In genomic region chr6:151577257-151577656, GRCh38 we compare ENCODE assay signal across 13 cellular contexts.
"Had no signal": no experiment of that assay in that cellular context is flagged by ENCODE, and none has a peak within 500 bp of the region (broad histone marks: within the 10 kb centered on the region; RNA-seq: fewer than 3 reads in every experiment).

No MANE protein-coding gene starts in this region.

- DNase-seq: esophagus squamous epithelium; heart right ventricle; left cardiac atrium; left ventricle myocardium inferior; lower lobe of right lung; stimulated activated CD4-positive, alpha-beta T cell treated with anti-CD3 and anti-CD28 coated beads, Interleukin-4, amount 100 ng/mL, for 1 hour; stimulated activated CD8-positive, alpha-beta memory T cell treated with anti-CD3 and anti-CD28 coated beads, Interleukin-4, amount 100 ng/mL, for 48 hours; tibial artery; uterus had no signal

- H3K4me3 ChIP-seq: esophagus squamous epithelium, heart right ventricle, left ventricle myocardium inferior, lower lobe of right lung, tibial artery, upper lobe of left lung, uterus had no signal

- H3K27ac ChIP-seq: esophagus squamous epithelium, heart right ventricle, left ventricle myocardium inferior, lower lobe of right lung, neutrophil, tibial artery, upper lobe of left lung, uterus had no signal

- H3K27me3 ChIP-seq: esophagus squamous epithelium, neutrophil, tibial artery, upper lobe of left lung, uterus had no signal

- H3K36me3 ChIP-seq: esophagus squamous epithelium, heart right ventricle, left ventricle myocardium inferior, lower lobe of right lung, neutrophil, tibial artery, upper lobe of left lung, uterus had no signal

- H3K4me1 ChIP-seq: esophagus squamous epithelium, heart right ventricle, left ventricle myocardium inferior, lower lobe of right lung, tibial artery, upper lobe of left lung, uterus had no signal

- H3K9me3 ChIP-seq: esophagus squamous epithelium, lower lobe of right lung, neutrophil, tibial artery, upper lobe of left lung, uterus had no signal

- ATAC-seq: heart right ventricle; left cardiac atrium; lower lobe of right lung; natural killer cell treated with Interleukin-12 subunit alpha and Interleukin-12 subunit beta and Interleukin-15 and Interleukin-18, amount 100 ng/mL, for 72 hours; stimulated activated effector memory CD8-positive, alpha-beta T cell treated with anti-CD3 and anti-CD28 coated beads, Interleukin-12 subunit alpha, Interleukin-12 subunit beta, amount 100 ng/mL, for 72 hours had no signal
